Comparison of ENCODE assay signal across 1 cellular context in genomic region chr5:170751631-170752030, GRCh38.
TF ChIP-seq lines count a peak whose summit lies in the region.

No MANE protein-coding gene starts in this region.

TF ChIP-seq in H1, 55 proteins besides CTCF, POLR2A, EP300 and RAD21 (continued from another document):
- TF ChIP-seq USF2 (IDR thresholded peaks at IDR 0.05; ENCODE audit: low read length) (no peak), CTBP2 (IDR thresholded peaks at IDR 0.05; ENCODE audit: borderline replicate concordance, insufficient read depth, insufficient read length, low read length) (no peak), MAX (IDR thresholded peaks at IDR 0.05) (no peak), SUZ12 (IDR thresholded peaks at IDR 0.05; ENCODE audit: low read length) (no peak), POU5F1 (IDR thresholded peaks at IDR 0.05; ENCODE audit: low read depth, low read length) (no peak), SP4 (IDR thresholded peaks at IDR 0.05; ENCODE audit: low read length) (no peak), TBP (IDR thresholded peaks at IDR 0.05; ENCODE audit: low read depth, low read length) (no peak), EZH2 (IDR thresholded peaks at IDR 0.05; ENCODE audit: low read depth, low read length, severe bottlenecking) (no peak), TCF12 (IDR thresholded peaks at IDR 0.05; ENCODE audit: low read depth, low read length) (no peak), KDM1A (IDR thresholded peaks at IDR 0.05; ENCODE audit: borderline replicate concordance, low read length) (no peak), TEAD4 (IDR thresholded peaks at IDR 0.05; ENCODE audit: low read depth, low read length) (no peak), NRF1 (IDR thresholded peaks at IDR 0.05; ENCODE audit: low read depth, low read length) (no peak)
- TF ChIP-seq, protein P1, sequence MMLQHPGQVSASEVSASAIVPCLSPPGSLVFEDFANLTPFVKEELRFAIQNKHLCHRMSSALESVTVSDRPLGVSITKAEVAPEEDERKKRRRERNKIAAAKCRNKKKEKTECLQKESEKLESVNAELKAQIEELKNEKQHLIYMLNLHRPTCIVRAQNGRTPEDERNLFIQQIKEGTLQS (IDR thresholded peaks at IDR 0.05; ENCODE audit: insufficient read depth, low read depth, low read length): no peak
